Comparison of ENCODE assay signal across 11 cellular contexts in the genomic region with DNA sequence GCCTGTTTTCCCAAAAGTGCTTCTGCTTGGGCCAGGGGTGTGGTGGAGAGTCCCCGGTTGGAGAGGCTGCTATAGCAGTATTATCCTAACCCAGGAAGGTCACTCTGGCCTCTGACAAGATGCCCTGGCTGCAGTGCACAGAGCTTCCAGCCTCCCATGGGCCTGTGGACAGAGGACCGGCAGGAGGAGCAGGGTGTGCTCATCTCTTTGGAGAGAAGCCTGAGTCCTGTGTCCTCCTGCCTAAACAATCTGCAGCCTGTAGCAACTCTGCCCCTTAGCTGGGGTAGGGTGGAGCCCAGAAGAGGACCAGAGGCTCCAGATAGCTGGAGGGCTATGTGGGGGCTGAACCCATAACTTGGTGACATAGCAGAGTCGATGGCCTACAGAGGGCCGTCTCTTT.
DNase-seq lines count a peak whose midpoint lies in the region; ATAC-seq and TF ChIP-seq lines count a peak whose summit lies in the region.
"Had no signal": no experiment of that assay in that cellular context is flagged by ENCODE, and none has a peak within 500 bp of the region (broad histone marks: within the 10 kb centered on the region; RNA-seq: fewer than 3 reads in every experiment).

No MANE protein-coding gene starts in this region.

- H3K27ac ChIP-seq in upper lobe of left lung: peak overlapping the region; percentile 31 to 65 (median 46)

- no peaks in the 10 kb centered on the region for H3K9me3 Mint-ChIP-seq in activated naive CD4-positive, alpha-beta T cell treated with anti-CD3 and anti-CD28 coated beads for 36 hours
- H3K9me3 Mint-ChIP-seq in central memory CD8-positive, alpha-beta T cell: no peaks in the 10 kb centered on the region
- H3K9me3 Mint-ChIP-seq in mesothelial cell of epicardium: no peaks in the 10 kb centered on the region

- TF ChIP-seq EP300 in upper lobe of left lung (IDR thresholded peaks at IDR 0.05): no peak

- no peaks in the 10 kb centered on the region for H3K27me3 Mint-ChIP-seq in activated naive CD4-positive, alpha-beta T cell treated with anti-CD3 and anti-CD28 coated beads for 36 hours (ENCODE audit: low read depth)
- H3K27me3 Mint-ChIP-seq in central memory CD8-positive, alpha-beta T cell: no peaks in the 10 kb centered on the region
- no peaks in the 10 kb centered on the region for H3K27me3 Mint-ChIP-seq in mesothelial cell of epicardium (ENCODE audit: low read depth)
- H3K27me3 Mint-ChIP-seq: progenitor cell of endocrine pancreas had no signal

- no peaks in the 10 kb centered on the region for H3K9me3 ChIP-seq in upper lobe of left lung

- DNase-seq in activated naive CD4-positive, alpha-beta T cell treated with anti-CD3 and anti-CD28 coated beads for 36 hours: no peak
- no peak for DNase-seq in activated naive CD4-positive, alpha-beta T cell (lab: John Stamatoyannopoulos, UW)
- no peak for DNase-seq in central memory CD8-positive, alpha-beta T cell (ENCODE audit: low spot score in 2 of 2)
- DNase-seq in mesothelial cell of epicardium (ENCODE audit: low spot score in 2 of 2, unreplicated experiment in 2 of 2): no peak
- no peak for DNase-seq in upper lobe of left lung
- no peak for DNase-seq in HEK293T (ENCODE audit: extremely low spot score)
- DNase-seq: effector CD4-positive, alpha-beta T cell; NCI-H345 had no signal

- POLR2A ChIA-PET in HEK293T (lab: Yijun Ruan, JAX): no interaction called here

- no peak overlapping the region for H3K4me3 ChIP-seq in upper lobe of left lung

- H3K4me1 ChIP-seq in upper lobe of left lung: peaks cover 36 to 71% (median 49%) of the 10 kb centered on the region in 4 donors

- H3K4me1 Mint-ChIP-seq in activated naive CD4-positive, alpha-beta T cell treated with anti-CD3 and anti-CD28 coated beads for 36 hours (ENCODE audit: low read depth): peaks cover 75% of the 10 kb centered on the region
- peaks cover 81% of the 10 kb centered on the region for H3K4me1 Mint-ChIP-seq in central memory CD8-positive, alpha-beta T cell
- peaks cover 10% of the 10 kb centered on the region for H3K4me1 Mint-ChIP-seq in mesothelial cell of epicardium

- no peaks in the 10 kb centered on the region for H3K36me3 Mint-ChIP-seq in activated naive CD4-positive, alpha-beta T cell treated with anti-CD3 and anti-CD28 coated beads for 36 hours (ENCODE audit: low read depth)
- peaks cover 6% of the 10 kb centered on the region for H3K36me3 Mint-ChIP-seq in central memory CD8-positive, alpha-beta T cell (ENCODE audit: insufficient read depth)
- no peaks in the 10 kb centered on the region for H3K36me3 Mint-ChIP-seq in mesothelial cell of epicardium

- CTCF ChIA-PET in activated naive CD4-positive, alpha-beta T cell treated with anti-CD3 and anti-CD28 coated beads for 36 hours (lab: Charles Lee): no interaction called here
- CTCF ChIA-PET in HEK293T (lab: Yijun Ruan, JAX): interaction anchor here (1.8 kb wide), 1 partner anchor 22 kb away, joined by 6 read pairs; no protein-coding TSS in a partner anchor

- TF ChIP-seq CTCF in mesothelial cell of epicardium (IDR thresholded peaks at IDR 0.05; ENCODE audit: unreplicated experiment) (no peak), upper lobe of left lung (IDR thresholded peaks at IDR 0.05) (no peak)

- WGBS in upper lobe of left lung, 2 donors: 52 to 73% methylated on average over 3 to 4 of the region's 4 CpGs

- peak overlapping the region; percentile 82 for H3K27ac Mint-ChIP-seq in activated naive CD4-positive, alpha-beta T cell treated with anti-CD3 and anti-CD28 coated beads for 36 hours
- no peak overlapping the region for H3K27ac Mint-ChIP-seq in central memory CD8-positive, alpha-beta T cell (ENCODE audit: low read depth)
- peak overlapping the region; percentile 64 for H3K27ac Mint-ChIP-seq in mesothelial cell of epicardium

- ATAC-seq in central memory CD8-positive, alpha-beta T cell (replicated peaks; ENCODE audit: extremely low read depth, poor library complexity, severe bottlenecking): no peak
- ATAC-seq in upper lobe of left lung (ENCODE audit: low FRiP score in 2 of 2) (peak in 1 of 2 donors; percentile 24), HG02798 (IDR thresholded peaks at IDR 0.05; ENCODE audit: poor library complexity, unreplicated experiment) (no peak), GM18502 (IDR thresholded peaks at IDR 0.05; ENCODE audit: poor library complexity, unreplicated experiment) (no peak)

- no peaks in the 10 kb centered on the region for H3K36me3 ChIP-seq in upper lobe of left lung

- H3K4me3 Mint-ChIP-seq in activated naive CD4-positive, alpha-beta T cell treated with anti-CD3 and anti-CD28 coated beads for 36 hours: no peak overlapping the region
- peak overlapping the region; percentile 20 for H3K4me3 Mint-ChIP-seq in central memory CD8-positive, alpha-beta T cell
- H3K4me3 Mint-ChIP-seq in mesothelial cell of epicardium: no peak overlapping the region

- no peak for TF ChIP-seq POLR2A in upper lobe of left lung (IDR thresholded peaks at IDR 0.05)

- intact Hi-C loops in activated naive CD4-positive, alpha-beta T cell treated with anti-CD3 and anti-CD28 coated beads for 36 hours (cut with micrococcal nuclease): no loop called here

- H3K27me3 ChIP-seq in upper lobe of left lung: no peaks in the 10 kb centered on the region

TF ChIP-seq in HEK293T, 16 proteins besides CTCF, POLR2A, EP300 and RAD21:
- no peak for TF ChIP-seq FOXK2 (IDR thresholded peaks at IDR 0.05)
- no peak for TF ChIP-seq HDGF (IDR thresholded peaks at IDR 0.05; ENCODE audit: borderline replicate concordance)
- TF ChIP-seq ZNF384 (IDR thresholded peaks at IDR 0.05): no peak
